14 cellular contexts compared by ENCODE assay signal in genomic region chr12:28313631-28314030, GRCh38.
DNase-seq lines count a peak whose midpoint lies in the region; ATAC-seq and TF ChIP-seq lines count a peak whose summit lies in the region.
"Had no signal": no experiment of that assay in that cellular context is flagged by ENCODE, and none has a peak within 500 bp of the region (broad histone marks: within the 10 kb centered on the region; RNA-seq: fewer than 3 reads in every experiment).

No MANE protein-coding gene starts in this region.

- H3K27ac ChIP-seq in psoas muscle = peak overlapping the region; percentile 32
- H3K27ac ChIP-seq: HL-60 had no signal

- ATAC-seq in psoas muscle = peak; percentile 61 to 90 (median 78)

- no peak for TF ChIP-seq CTCF in psoas muscle (IDR thresholded peaks at IDR 0.05)

- peaks cover 0 to 5% of the 10 kb centered on the region in 2 donors for H3K36me3 ChIP-seq in psoas muscle (ENCODE audit: insufficient read depth in 1 of 2, low read depth in 1 of 2)

- 44 to 75% (median 54%) methylated on average over 1 of the region's 1 CpG for WGBS in psoas muscle, 3 donors

- H3K27me3 ChIP-seq in psoas muscle (ENCODE audit: insufficient read depth in 3 of 3, low read length in 2 of 3) = no peaks in the 10 kb centered on the region

- peaks cover 3% of the 10 kb centered on the region for H3K9me3 ChIP-seq in psoas muscle

- peaks cover 11% of the 10 kb centered on the region for H3K4me1 ChIP-seq in psoas muscle

- intact Hi-C loops in psoas muscle (cut with DNase I) = no loop called here

- DNase-seq in DMS53 (lab: John Stamatoyannopoulos, UW) (peak; percentile 24), DMS53 treated with DMSO at 0.1 percent for 48 hours (lab: John Stamatoyannopoulos, UW; ENCODE audit: unreplicated experiment) (no peak), NCI-H2029 treated with DMSO at 0.1 percent for 48 hours (lab: John Stamatoyannopoulos, UW) (peak; percentile 36), dermis microvascular lymphatic vessel endothelial cell (ENCODE audit: low read depth in 2 of 2) (peak; percentile 25 to 80), psoas muscle (no peak), NCI-H1930 (lab: John Stamatoyannopoulos, UW) (no peak), HuH-7.5 (ENCODE audit: low spot score) (no peak), NCI-H82 treated with DMSO at 0.1 percent for 48 hours (lab: John Stamatoyannopoulos, UW; ENCODE audit: unreplicated experiment) (no peak)
- DNase-seq: 8988T; activated CD4-positive, alpha-beta T cell treated with anti-CD3 and anti-CD28 coated beads for 1 hour; NCI-H2081 treated with DMSO at 0.1 percent for 48 hours; nephron progenitor cell; stimulated activated CD4-positive, alpha-beta T cell treated with anti-CD3 and anti-CD28 coated beads, Interleukin-4, amount 100 ng/mL, for 4 hours had no signal

- no peak overlapping the region for H3K4me3 ChIP-seq in psoas muscle

Comparison
In these comparisons a context has a peak if more than half of its experiments do, and no peak if none do; other contexts are left out.
1. DNase-seq: peak in DMS53 (single experiment), NCI-H2029 treated with DMSO at 0.1 percent for 48 hours (single experiment) and dermis microvascular lymphatic vessel endothelial cell (2 of 2); none in DMS53 treated with DMSO at 0.1 percent for 48 hours (single experiment), psoas muscle (0 of 2), NCI-H1930 (0 of 2), HuH-7.5 (single experiment) and NCI-H82 treated with DMSO at 0.1 percent for 48 hours (single experiment).